ENCODE assay signal across 1 cellular context in genomic region chr2:28447943-28448737, GRCh38.
TF ChIP-seq lines count a peak whose summit lies in the region.

No MANE protein-coding gene starts in this region.

TF ChIP-seq in SK-N-SH treated with all-trans-retinoic acid at 6 μM for 48 hours, 23 proteins besides CTCF, POLR2A, EP300 and RAD21 (continued from another document):
- no peak for TF ChIP-seq CREB5 (CRISPR knock-in tag; IDR thresholded peaks at IDR 0.05; ENCODE audit: low read depth)
- TF ChIP-seq CSRNP3 (CRISPR knock-in tag; IDR thresholded peaks at IDR 0.05), result no peak
- no peak for TF ChIP-seq OSR1 (CRISPR knock-in tag; IDR thresholded peaks at IDR 0.05)
- TF ChIP-seq ZFP3 (CRISPR knock-in tag; IDR thresholded peaks at IDR 0.05), result no peak
- no peak for TF ChIP-seq ARNTL (CRISPR knock-in tag; IDR thresholded peaks at IDR 0.05; ENCODE audit: borderline replicate concordance, low read depth)
- TF ChIP-seq ISL1 (CRISPR knock-in tag; IDR thresholded peaks at IDR 0.05), result no peak
- no peak for TF ChIP-seq ZNF8 (CRISPR knock-in tag; IDR thresholded peaks at IDR 0.05)
- TF ChIP-seq ZC3H10 (CRISPR knock-in tag; IDR thresholded peaks at IDR 0.05), result no peak
- TF ChIP-seq PPARA (CRISPR knock-in tag; IDR thresholded peaks at IDR 0.05; ENCODE audit: borderline replicate concordance), result no peak
- TF ChIP-seq, protein P1, sequence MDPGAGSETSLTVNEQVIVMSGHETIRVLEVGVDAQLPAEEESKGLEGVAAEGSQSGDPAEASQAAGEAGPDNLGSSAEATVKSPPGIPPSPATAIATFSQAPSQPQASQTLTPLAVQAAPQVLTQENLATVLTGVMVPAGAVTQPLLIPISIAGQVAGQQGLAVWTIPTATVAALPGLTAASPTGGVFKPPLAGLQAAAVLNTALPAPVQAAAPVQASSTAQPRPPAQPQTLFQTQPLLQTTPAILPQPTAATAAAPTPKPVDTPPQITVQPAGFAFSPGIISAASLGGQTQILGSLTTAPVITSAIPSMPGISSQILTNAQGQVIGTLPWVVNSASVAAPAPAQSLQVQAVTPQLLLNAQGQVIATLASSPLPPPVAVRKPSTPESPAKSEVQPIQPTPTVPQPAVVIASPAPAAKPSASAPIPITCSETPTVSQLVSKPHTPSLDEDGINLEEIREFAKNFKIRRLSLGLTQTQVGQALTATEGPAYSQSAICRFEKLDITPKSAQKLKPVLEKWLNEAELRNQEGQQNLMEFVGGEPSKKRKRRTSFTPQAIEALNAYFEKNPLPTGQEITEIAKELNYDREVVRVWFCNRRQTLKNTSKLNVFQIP (CRISPR knock-in tag; IDR thresholded peaks at IDR 0.05; ENCODE audit: borderline replicate concordance, low read depth), result no peak
- TF ChIP-seq TCF4 (CRISPR knock-in tag; IDR thresholded peaks at IDR 0.05; ENCODE audit: borderline replicate concordance), result no peak
